In the genomic region with DNA sequence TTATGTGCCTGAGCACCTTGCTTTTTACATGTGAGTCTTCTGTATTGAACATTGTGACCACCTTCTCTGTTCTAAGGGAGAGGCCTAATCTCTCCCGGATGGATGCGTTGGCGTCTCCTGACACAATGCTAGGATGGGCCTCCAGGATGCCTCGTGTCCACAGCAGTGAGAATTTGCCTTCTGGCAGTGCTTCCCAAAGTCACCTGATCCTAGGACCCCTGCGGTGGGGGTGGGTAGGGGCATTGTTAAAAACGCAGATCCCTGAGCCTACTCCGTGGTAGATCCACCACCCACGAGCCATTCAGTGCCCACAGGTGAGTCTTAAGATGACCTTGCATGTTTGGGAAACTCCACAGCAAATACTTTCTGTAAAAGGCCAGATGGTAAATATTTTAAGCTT, we compare ENCODE assay signal across 24 cellular contexts.
"Had no signal": no experiment of that assay in that cellular context is flagged by ENCODE, and none has a peak within 500 bp of the region (broad histone marks: within the 10 kb centered on the region; RNA-seq: fewer than 3 reads in every experiment).

No MANE protein-coding gene starts in this region.

- FAIRE-seq: endometrium, kidney had no signal

- H3K27me3 ChIP-seq: right atrium auricular region, sigmoid colon, testis, tibial artery had no signal

- H3K36me3 ChIP-seq: esophagus squamous epithelium, prostate gland, right atrium auricular region, sigmoid colon, tibial artery had no signal

- ATAC-seq: left lobe of liver; naive thymus-derived CD4-positive, alpha-beta T cell; stimulated activated memory B cell treated with anti-CD40 and anti-IgM and Interleukin-4, amounts not matched to agents 10 μg/mL and 1 μg/mL and 100 μg/mL, for 72 hours; stimulated activated naive CD8-positive, alpha-beta T cell treated with anti-CD3 and anti-CD28 coated beads, Interleukin-15, Interleukin-2, amounts not matched to agents 100 U/mL and 50 U/mL, for 24 hours had no signal

- H3K4me3 ChIP-seq: coronary artery, esophagus squamous epithelium, prostate gland, right atrium auricular region, sigmoid colon, testis, tibial artery had no signal

- H3K9me3 ChIP-seq: esophagus squamous epithelium, prostate gland, right atrium auricular region, sigmoid colon, testis, tibial artery had no signal

- DNase-seq: dermis blood vessel endothelial cell; effector memory CD4-positive, alpha-beta T cell; erythroblast; esophagus squamous epithelium; foreskin melanocyte; hypothalamus; kidney; mesenchymal stem cell; midbrain; naive thymus-derived CD4-positive, alpha-beta T cell; nucleus accumbens; sigmoid colon; stimulated activated CD4-positive, alpha-beta T cell treated with anti-CD3 and anti-CD28 coated beads, Interleukin-2, amount 100 ng/mL, for 24 hours; stimulated activated CD4-positive, alpha-beta T cell treated with anti-CD3 and anti-CD28 coated beads, Interleukin-4, amount 100 ng/mL, for 4 hours; stimulated activated naive CD8-positive, alpha-beta T cell treated with anti-CD3 and anti-CD28 coated beads, Interleukin-15, Interleukin-2, amounts not matched to agents 100 U/mL and 50 U/mL, for 24 hours; substantia nigra; testis; tibial artery had no signal

- H3K27ac ChIP-seq: coronary artery, esophagus squamous epithelium, prostate gland, right atrium auricular region, sigmoid colon, testis, tibial artery had no signal

- H3K4me1 ChIP-seq: prostate gland, right atrium auricular region, testis had no signal
